Comparison of ENCODE assay signal across 8 cellular contexts in the genomic region with DNA sequence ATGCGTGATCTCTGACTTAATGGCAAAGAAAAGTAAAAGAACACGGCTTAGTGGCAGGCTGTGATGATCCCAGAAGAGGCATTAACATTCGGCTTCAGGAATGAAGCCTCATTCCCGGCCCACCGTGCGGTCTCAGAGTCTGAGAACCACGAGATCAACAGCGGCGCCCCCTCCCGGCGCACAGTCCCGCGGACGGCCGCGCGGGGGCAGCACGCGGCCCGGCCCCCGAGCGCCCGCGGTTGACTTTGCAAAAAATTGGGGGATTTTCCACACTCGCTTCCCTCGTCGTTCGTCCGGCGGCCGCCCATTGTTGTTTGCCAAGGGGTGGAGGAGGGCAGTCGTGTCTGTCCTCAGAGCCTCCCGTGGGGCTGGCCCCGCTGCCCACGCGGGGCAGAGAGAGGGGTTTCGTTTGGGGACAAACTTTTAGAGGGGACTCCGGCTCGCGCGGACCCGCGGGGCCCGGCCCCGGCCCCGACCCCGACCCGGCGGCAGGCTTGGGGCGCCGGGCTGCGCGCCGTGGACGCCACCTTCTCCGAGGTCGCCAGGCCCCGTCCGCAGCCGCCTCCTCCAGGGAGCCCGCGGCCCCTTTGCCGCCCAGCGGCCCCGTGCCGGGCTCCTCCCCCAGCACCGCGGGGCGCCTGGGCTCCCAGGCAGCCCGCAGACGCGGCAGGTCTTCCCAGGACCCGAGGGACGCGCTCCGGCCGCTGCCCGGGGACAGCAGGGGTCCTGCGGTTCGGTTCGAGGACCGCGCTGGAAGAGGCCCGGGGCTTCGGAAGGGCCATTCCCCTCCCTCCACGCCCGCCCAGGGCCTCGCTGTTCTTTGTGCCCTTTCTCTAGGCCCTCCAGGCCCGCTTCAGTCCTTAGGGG. TPM values are rescaled to one million over a fixed set of nuclear protein-coding genes. Genes with fewer than 3 reads are reported as not detected.
DNase-seq lines count a peak whose midpoint lies in the region; ATAC-seq and TF ChIP-seq lines count a peak whose summit lies in the region.

No MANE protein-coding gene starts in this region.

- POLR2A ChIA-PET in RWPE1 (lab: Yijun Ruan, JAX; ENCODE audit: low non-redundant PET), result no interaction called here

- TF ChIP-seq CTCF in DND-41 (IDR thresholded peaks at IDR 0.05; ENCODE audit: borderline replicate concordance, extremely low read depth, low read length, poor library complexity, severe bottlenecking) (peak; percentile 98), RWPE1 (conservative IDR thresholded peaks at IDR 0.05; ENCODE audit: low read depth) (peak; percentile 96), foreskin fibroblast (IDR thresholded peaks at IDR 0.05; ENCODE audit: low read depth, low read length) (peak; percentile 47)

- H3K36me3 ChIP-seq in DND-41 (ENCODE audit: insufficient read depth, low read length) (peaks cover 7% of the 10 kb centered on the region; the same call in 1 of the 2 replicates), HUES64 (ENCODE audit: insufficient read depth, low read length) (no peaks in the 10 kb centered on the region), neuron (ENCODE audit: insufficient read depth, low read length) (no peaks in the 10 kb centered on the region)

- CTCF ChIA-PET in RWPE1 (lab: Yijun Ruan, JAX), result interaction anchor here (0.6 to 0.9 kb wide), 5 partner anchors 12 to 932 kb away, joined by 3 to 5 read pairs (median 4); no protein-coding TSS in a partner anchor

- H3K27me3 ChIP-seq in DND-41 (ENCODE audit: insufficient read depth, low read length, poor library complexity) (no peaks in the 10 kb centered on the region), HUES64 (ENCODE audit: insufficient read depth, low read length) (peaks cover 36% of the 10 kb centered on the region), neuron (ENCODE audit: insufficient read depth, low read length) (no peaks in the 10 kb centered on the region)

- ATAC-seq in DND-41 (ENCODE audit: insufficient read depth, low read depth) (peak; percentile 55), GM21526 (IDR thresholded peaks at IDR 0.05; ENCODE audit: low FRiP score, unreplicated experiment) (peak; percentile 49)

- peaks cover 15% of the 10 kb centered on the region for H3K79me2 ChIP-seq in DND-41 (ENCODE audit: insufficient read depth, low read length)

- H3K27ac ChIP-seq in DND-41 (ENCODE audit: low read length), result peak overlapping the region; percentile 85
- H3K27ac ChIP-seq in HUES64 (ENCODE audit: low read depth, low read length), result no peak overlapping the region
- H3K27ac ChIP-seq in RWPE1, result peak overlapping the region; percentile 58

- peak overlapping the region; percentile 75 for H3K4me2 ChIP-seq in DND-41 (ENCODE audit: insufficient read depth, low read length)

- H2AFZ ChIP-seq in DND-41 (ENCODE audit: low read depth, low read length) (peak overlapping the region; percentile 86), neuron (ENCODE audit: low read depth, low read length) (peak overlapping the region; percentile 6)

- H3K4me1 ChIP-seq in DND-41 (ENCODE audit: insufficient read depth, low read length) (peaks cover 57% of the 10 kb centered on the region), HUES64 (ENCODE audit: insufficient read depth, low read length) (peaks cover 15% of the 10 kb centered on the region), neuron (ENCODE audit: insufficient read depth, low read length) (peaks cover 23% of the 10 kb centered on the region)

- DNase-seq in DND-41 (peak; percentile 85), RWPE1 (ENCODE audit: low spot score) (peak; percentile 86), foreskin fibroblast (peak; percentile 76 to 94), stromal cell of bone marrow (ENCODE audit: low read depth) (peak; percentile 68)
- DNase-seq in activated T-helper 9 cell treated with anti-CD3 and anti-CD28 coated beads, Interleukin-2, amount 50 U/mL, for 16 hours (ENCODE audit: low read depth), result peak; percentile 74

- 2% methylated on average over 89 of the region's 89 CpGs for WGBS in HUES64

- peak overlapping the region; percentile 18 to 63; a peak in 3 of 4 replicates for H3K4me3 ChIP-seq in DND-41 (ENCODE audit: low read depth in 1 of 2, low read length in 2 of 2)
- H3K4me3 ChIP-seq in HUES64 (ENCODE audit: low read length), result peak overlapping the region; percentile 67
- H3K4me3 ChIP-seq in foreskin fibroblast (ENCODE audit: low read depth in 1 of 2, low read length in 2 of 2), result peak overlapping the region; percentile 44 to 55
- peak overlapping the region; percentile 19 for H3K4me3 ChIP-seq in neuron (ENCODE audit: low read length)

- H3K9ac ChIP-seq in DND-41 (ENCODE audit: low read depth, low read length), result peak overlapping the region; percentile 82
- H3K9ac ChIP-seq in HUES64 (ENCODE audit: low read depth, low read length), result peak overlapping the region; percentile 90

- peaks cover 9% of the 10 kb centered on the region for H4K20me1 ChIP-seq in DND-41 (ENCODE audit: insufficient read depth, low read length)

- H3K9me3 ChIP-seq in DND-41 (ENCODE audit: insufficient read depth, low read length, severe bottlenecking) (no peaks in the 10 kb centered on the region), HUES64 (ENCODE audit: insufficient read depth, low read depth, low read length) (no peaks in the 10 kb centered on the region), neuron (ENCODE audit: low read length) (no peaks in the 10 kb centered on the region)

RNA-seq across cellular contexts. Expression of a gene that starts 3.3 kb away (rescaled TPM):
- polyA plus RNA-seq in HUES64 (2013, experiment 1 of 2), result 34.0 TPM
- polyA plus RNA-seq in HUES64 (2013, experiment 2 of 2), result 35.8 TPM

Comparison
In these comparisons a context has a peak if more than half of its experiments do, and no peak if none do; other contexts are left out.
1. CTCF ChIP-seq: peak in every context shown above with its lines; median percentile 98 in DND-41; 96 in RWPE1; 47 in foreskin fibroblast.